In genomic region chr16:11953576-11953975, GRCh38 we compare ENCODE assay signal across 13 cellular contexts. TPM values are rescaled to one million over a fixed set of nuclear protein-coding genes. Genes with fewer than 3 reads are reported as not detected.
DNase-seq lines count a peak whose midpoint lies in the region; TF ChIP-seq lines count a peak whose summit lies in the region.
"Not testable (repeated sequence)": the region's sequence is repeated elsewhere in the genome, so short reads cannot be mapped to it uniquely, and the experiment has no call there.
"Had no signal": no experiment of that assay in that cellular context is flagged by ENCODE, and none has a peak within 500 bp of the region (broad histone marks: within the 10 kb centered on the region; RNA-seq: fewer than 3 reads in every experiment).

No MANE protein-coding gene starts in this region.

- not testable (repeated sequence) for H3K36me3 ChIP-seq in adipocyte (ENCODE audit: control insufficient read depth, insufficient read depth, low read length, severe bottlenecking); sigmoid colon

- peaks cover 28% of the 10 kb centered on the region for H3K4me1 ChIP-seq in adipocyte (ENCODE audit: control insufficient read depth, insufficient read depth, low read length)
- H3K4me1 ChIP-seq in sigmoid colon = not testable (repeated sequence)

- not testable (repeated sequence) for TF ChIP-seq CTCF in AG09319 (IDR thresholded peaks at IDR 0.05; ENCODE audit: low read depth, low read length); HFFc6 (IDR thresholded peaks at IDR 0.05); sigmoid colon (IDR thresholded peaks at IDR 0.05)

- WGBS in sigmoid colon, 2 donors = 82 to 89% methylated on average over 8 of the region's 8 CpGs

- not testable (repeated sequence) for H3K9ac ChIP-seq in adipocyte (ENCODE audit: low read length)

- H3K36me3 Mint-ChIP-seq in HFFc6 (ENCODE audit: low read depth) = not testable (repeated sequence)

- not testable (repeated sequence) for TF ChIP-seq POLR2A in sigmoid colon (IDR thresholded peaks at IDR 0.05)

- not testable (repeated sequence) for H3K27me3 ChIP-seq in adipocyte (replicated peaks; ENCODE audit: control insufficient read depth, insufficient read depth, low read length); sigmoid colon

- DNase-seq in AG09319 (ENCODE audit: extremely low read depth, low read depth) (peak; percentile 46), HFFc6 (peak; percentile 16), M059J (ENCODE audit: low read depth) (peak; percentile 73), adipocyte (ENCODE audit: low read depth) (peak; percentile 8), fibroblast of gingiva (ENCODE audit: low read depth) (peak; percentile 62), iris pigment epithelial cell (ENCODE audit: low read depth) (peak; percentile 19), sigmoid colon (peak; percentile 8)

- H3K4me1 Mint-ChIP-seq in HFFc6 (ENCODE audit: low read depth) = peaks cover 40% of the 10 kb centered on the region

- H3K27me3 Mint-ChIP-seq in HFFc6 (ENCODE audit: insufficient read depth) = not testable (repeated sequence)

- intact Hi-C loops in sigmoid colon (cut with DNase I) = not testable (repeated sequence)

- TF ChIP-seq EP300 in sigmoid colon (IDR thresholded peaks at IDR 0.05) = not testable (repeated sequence)

- not testable (repeated sequence) for H3K9me3 Mint-ChIP-seq in HFFc6

- not testable (repeated sequence) for H3K27ac Mint-ChIP-seq in HFFc6

- not testable (repeated sequence) for H3K27ac ChIP-seq in sigmoid colon

- H3K9me3 ChIP-seq in adipocyte (ENCODE audit: control insufficient read depth, low read length); sigmoid colon: not testable (repeated sequence)

- not testable (repeated sequence) for H3K4me3 Mint-ChIP-seq in HFFc6

- H3K4me3 ChIP-seq in adipocyte (ENCODE audit: low read length); sigmoid colon: not testable (repeated sequence)

RNA-seq across cellular contexts. Expression of gene TNFRSF17, which starts 11.4 kb away (rescaled TPM):
- under 1 TPM in 1 of 6 experiments, not detected in 5; 0.28 TPM for total RNA-seq in HFFc6 (2021; fragmentation: NEBNext Ultra II Directional; extraction: Animal tissue kit (Norgen Biotek cat#: 25700))
- total RNA-seq in M059J (2014; rRNA removed; shearing (Covaris generic)) = 0.52 TPM in 1 of 2 replicates, not detected in the other
- not detected for total RNA-seq in sigmoid colon
- 1 to 10 TPM; 1.8 to 3.8 (median 1.8) TPM for polyA plus RNA-seq in sigmoid colon
- total RNA-seq: A172; CD4-positive, alpha-beta memory T cell; CD4-positive, CD25-positive, alpha-beta regulatory T cell; CD8-positive, alpha-beta memory T cell; Daoy had no signal
- polyA plus RNA-seq: A549; CD4-positive, CD25-positive, alpha-beta regulatory T cell; CD8-positive, alpha-beta memory T cell had no signal

RNA-seq across cellular contexts. Expression of gene NPIPB2, which starts 11.7 kb away (rescaled TPM):
- total RNA-seq in HFFc6 (2021; fragmentation: NEBNext Ultra II Directional; extraction: Animal tissue kit (Norgen Biotek cat#: 25700)) = 1 to 10 TPM; 4.4 to 6.8 (median 4.9) TPM
- total RNA-seq in M059J (2014; rRNA removed; shearing (Covaris generic)) = 0.96 TPM in 1 of 2 replicates, not detected in the other
- total RNA-seq in sigmoid colon = 10 to 100 TPM in 1 of 4 donors, 1 to 10 TPM in 3; 1.6 to 36.8 (median 2.9) TPM
- 1 to 10 TPM; 2.3 to 9.6 (median 3.0) TPM for polyA plus RNA-seq in sigmoid colon
- total RNA-seq: Daoy had no signal

RNA-seq across cellular contexts. Expression of gene SNX29, which starts 23.0 kb away (rescaled TPM):
- total RNA-seq in HFFc6 (2021; fragmentation: NEBNext Ultra II Directional; extraction: Animal tissue kit (Norgen Biotek cat#: 25700)) = 10 to 100 TPM; 21.7 to 29.4 (median 26.5) TPM
- 9.6 and 10.0 TPM in 2 replicates for total RNA-seq in M059J (2014; rRNA removed; shearing (Covaris generic))
- 10 to 100 TPM; 16.8 to 38.2 (median 17.5) TPM for total RNA-seq in sigmoid colon
- 10 to 100 TPM in 1 of 3 donors, 1 to 10 TPM in 2; 1.6 to 10.3 (median 2.4) TPM for polyA plus RNA-seq in sigmoid colon

RNA-seq across cellular contexts. Expression of gene GSPT1, which starts 37.8 kb away (rescaled TPM):
- total RNA-seq in HFFc6 (2021; fragmentation: NEBNext Ultra II Directional; extraction: Animal tissue kit (Norgen Biotek cat#: 25700)) = 100 to 1,000 TPM; 187 to 221 (median 211) TPM
- total RNA-seq in M059J (2014; rRNA removed; shearing (Covaris generic)) = 77.5 and 139 TPM in 2 replicates
- 10 to 100 TPM; 51.8 to 73.5 (median 52.3) TPM for total RNA-seq in sigmoid colon
- polyA plus RNA-seq in sigmoid colon = 10 to 100 TPM; 43.8 to 55.3 (median 51.1) TPM

Comparison
In these comparisons a context has a peak if more than half of its experiments do, and no peak if none do; other contexts are left out.
1. DNase-seq: peak in every context shown above with its lines; median percentile 73 in M059J; 62 in fibroblast of gingiva; 46 in AG09319; 19 in iris pigment epithelial cell; 16 in HFFc6; 8 in adipocyte; 8 in sigmoid colon.